In genomic region chr5:63261695-63262094, GRCh38 we compare ENCODE assay signal across 21 cellular contexts.
A peak's percentile ranks its signal among the peaks of the same experiment; 100 is the strongest.
DNase-seq lines count a peak whose midpoint lies in the region; ATAC-seq and TF ChIP-seq lines count a peak whose summit lies in the region.
"Had no signal": no experiment of that assay in that cellular context is flagged by ENCODE, and none has a peak within 500 bp of the region (broad histone marks: within the 10 kb centered on the region; RNA-seq: fewer than 3 reads in every experiment).

No MANE protein-coding gene starts in this region.

- CTCF ChIA-PET in Calu3 (lab: Charles Lee) (no interaction called here), Caco-2 (lab: Charles Lee) (no interaction called here)

- no peaks in the 10 kb centered on the region for H3K79me2 ChIP-seq in hepatocyte

- no peak overlapping the region for H3K4me2 ChIP-seq in hepatocyte
- H3K4me2 ChIP-seq: PC-9 had no signal

- DNase-seq in Calu3 = no peak
- no peak for DNase-seq in RWPE2 (ENCODE audit: low spot score)
- no peak for DNase-seq in stimulated activated naive CD8-positive, alpha-beta T cell treated with anti-CD3 and anti-CD28 coated beads, Interleukin-15, Interleukin-2, amounts not matched to agents 100 U/mL and 50 U/mL, for 24 hours
- no peak for DNase-seq in Caco-2
- DNase-seq in hepatocyte (ENCODE audit: low spot score) = no peak
- no peak for DNase-seq in activated CD4-positive, alpha-beta T cell treated with anti-CD3 and anti-CD28 coated beads, Interleukin-2, amount 50 U/mL, for 48 hours
- DNase-seq: H7; Kasumi-1; MV-4-11; NCI-H1105; NCI-H1436 treated with DMSO at 0.1 percent for 48 hours; NCI-H187 treated with DMSO at 0.1 percent for 48 hours; NCI-H2107; NCI-H524 treated with DMSO at 0.1 percent for 48 hours; NCI-H82; NK-92 treated with Interleukin-12 subunit alpha and Interleukin-12 subunit beta, amount 100 ng/mL, for 24 hours; PC-9; SHP77; SW 1271 had no signal

- no peaks in the 10 kb centered on the region for H3K27me3 Mint-ChIP-seq in Calu3 (ENCODE audit: unreplicated experiment)
- H3K27me3 Mint-ChIP-seq in Caco-2 (ENCODE audit: insufficient read depth, unreplicated experiment) = no peaks in the 10 kb centered on the region

- H3K36me3 ChIP-seq in RWPE2 (ENCODE audit: low read depth) (no peaks in the 10 kb centered on the region), Caco-2 (ENCODE audit: control insufficient read depth, insufficient read depth, low read length) (no peaks in the 10 kb centered on the region), hepatocyte (replicated peaks; ENCODE audit: insufficient read depth, low read depth) (no peaks in the 10 kb centered on the region)

- no peak overlapping the region for H3K4me3 ChIP-seq in RWPE2 (ENCODE audit: severe bottlenecking)
- no peak overlapping the region for H3K4me3 ChIP-seq in Caco-2 (ENCODE audit: low read depth, low read length)
- no peak overlapping the region for H3K4me3 ChIP-seq in hepatocyte
- H3K4me3 ChIP-seq: K562, PC-9 had no signal

- H3K27ac Mint-ChIP-seq in Calu3 (ENCODE audit: unreplicated experiment) = peak overlapping the region; percentile 97
- H3K27ac Mint-ChIP-seq in Caco-2 (ENCODE audit: unreplicated experiment) = no peak overlapping the region

- no peaks in the 10 kb centered on the region for H4K20me1 ChIP-seq in hepatocyte (ENCODE audit: insufficient read depth, poor library complexity, severe bottlenecking)

- H3K4me3 Mint-ChIP-seq in Calu3 (ENCODE audit: low read depth, unreplicated experiment) = no peak overlapping the region
- no peak overlapping the region for H3K4me3 Mint-ChIP-seq in Caco-2 (ENCODE audit: unreplicated experiment)

- peak; percentile 50; the same call in 2 of the 3 replicates for ATAC-seq in RWPE2 (ENCODE audit: low read depth)
- ATAC-seq in esophagus mucosa = peak; percentile 55
- no peak for ATAC-seq in stimulated activated naive CD8-positive, alpha-beta T cell treated with anti-CD3 and anti-CD28 coated beads, Interleukin-15, Interleukin-2, amounts not matched to agents 100 U/mL and 50 U/mL, for 24 hours
- ATAC-seq: K562 had no signal

- H3K4me1 ChIP-seq in RWPE2 (ENCODE audit: insufficient read depth, poor library complexity, severe bottlenecking) (peaks cover 25% of the 10 kb centered on the region), Caco-2 (no peaks in the 10 kb centered on the region; the same call in 1 of the 2 replicates), hepatocyte (ENCODE audit: insufficient read depth) (peaks cover 3% of the 10 kb centered on the region)

- H3K4me1 Mint-ChIP-seq in Calu3 (ENCODE audit: low read depth, unreplicated experiment) (peaks cover 40% of the 10 kb centered on the region), Caco-2 (ENCODE audit: low read depth, unreplicated experiment) (peaks cover 9% of the 10 kb centered on the region)

- H3K9me3 Mint-ChIP-seq in Calu3 (ENCODE audit: low read depth, unreplicated experiment) (peaks cover 4% of the 10 kb centered on the region), Caco-2 (ENCODE audit: unreplicated experiment) (peaks cover 11% of the 10 kb centered on the region)

- H3K9me3 ChIP-seq in RWPE2 (ENCODE audit: severe bottlenecking) = no peaks in the 10 kb centered on the region
- no peaks in the 10 kb centered on the region for H3K9me3 ChIP-seq in Caco-2
- H3K9me3 ChIP-seq in hepatocyte (ENCODE audit: low read depth) = no peaks in the 10 kb centered on the region

- H3K27ac ChIP-seq in RWPE2 (ENCODE audit: poor library complexity, severe bottlenecking) (peak overlapping the region; percentile 83), hepatocyte (no peak overlapping the region)
- H3K27ac ChIP-seq: PC-9 had no signal

- no peaks in the 10 kb centered on the region for H3K9me2 ChIP-seq in hepatocyte (replicated peaks; ENCODE audit: insufficient read depth)

- POLR2A ChIA-PET in Caco-2 (lab: Charles Lee) = no interaction called here

- BruUV-seq in Calu3 (replicated peaks; lab: Mats Ljungman, UMichigan) = no TSS peak
- BruUV-seq in Caco-2 (replicated peaks; lab: Mats Ljungman, UMichigan) = no TSS peak

- no peaks in the 10 kb centered on the region for H3K27me3 ChIP-seq in RWPE2 (ENCODE audit: insufficient read depth, poor library complexity, severe bottlenecking)
- no peaks in the 10 kb centered on the region for H3K27me3 ChIP-seq in Caco-2 (replicated peaks; ENCODE audit: control insufficient read depth, insufficient read depth, low read length)
- no peaks in the 10 kb centered on the region for H3K27me3 ChIP-seq in hepatocyte

- no peak overlapping the region for H2AFZ ChIP-seq in hepatocyte
- H2AFZ ChIP-seq: PC-9 had no signal

- intact Hi-C loops in Calu3 (cut with micrococcal nuclease; ENCODE audit: unreplicated experiment) (loop anchor here (10.0 kb wide), 1 partner anchor 207 kb away; no protein-coding TSS in a partner anchor), Caco-2 (cut with micrococcal nuclease; ENCODE audit: unreplicated experiment) (no loop called here)

- TF ChIP-seq CTCF in Calu3 (IDR thresholded peaks at IDR 0.05; ENCODE audit: unreplicated experiment) (no peak), RWPE2 (IDR thresholded peaks at IDR 0.05; ENCODE audit: poor library complexity, severe bottlenecking) (no peak), Caco-2 (IDR thresholded peaks at IDR 0.05; ENCODE audit: insufficient read depth in 1 of 2, low read depth in 1 of 2, low read length in 1 of 2, severe bottlenecking in 1 of 2, unreplicated experiment in 1 of 2) (no peak), hepatocyte (IDR thresholded peaks at IDR 0.05; ENCODE audit: poor library complexity) (no peak)

- H3K36me3 Mint-ChIP-seq in Calu3 (ENCODE audit: insufficient read depth, unreplicated experiment) (peaks cover 5% of the 10 kb centered on the region), Caco-2 (ENCODE audit: insufficient read depth, unreplicated experiment) (no peaks in the 10 kb centered on the region)
